Comparison of ENCODE assay signal across 32 cellular contexts in the genomic region with DNA sequence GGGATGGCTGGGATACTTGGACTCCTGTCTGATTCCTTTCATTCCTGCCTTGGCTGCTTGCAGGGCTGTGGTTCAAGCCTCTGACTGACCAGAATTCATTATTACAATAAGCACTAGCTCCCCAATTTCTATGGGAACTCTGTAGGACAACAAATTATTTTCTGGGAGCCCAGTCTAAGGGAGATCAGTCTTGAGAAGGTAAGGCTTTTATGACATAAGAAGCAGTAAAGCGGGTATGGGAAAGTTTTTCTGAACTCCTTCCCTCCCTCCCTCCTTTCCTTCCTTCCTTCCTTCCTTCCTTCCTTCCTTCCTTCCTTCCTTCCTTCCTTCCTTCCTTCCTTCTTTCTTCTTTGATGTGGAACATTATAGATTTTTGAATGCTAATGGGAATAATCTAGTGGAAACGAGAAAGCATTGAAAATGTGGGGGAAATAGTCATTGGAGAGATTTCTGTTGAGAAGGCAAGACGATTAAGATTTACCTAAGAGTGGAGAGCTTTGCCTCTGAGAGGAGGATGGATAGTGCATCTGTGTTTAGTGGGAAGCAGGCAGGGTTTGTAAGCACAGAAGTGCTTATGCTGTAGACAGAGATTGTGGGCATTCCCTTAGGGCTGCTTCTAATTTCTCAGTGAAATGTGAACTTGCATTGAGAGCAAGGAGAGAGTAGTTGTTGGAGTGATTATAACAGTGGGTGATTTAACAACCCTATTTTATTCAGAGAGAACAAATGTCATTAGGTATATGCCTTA.
"Had no signal": no experiment of that assay in that cellular context is flagged by ENCODE, and none has a peak within 500 bp of the region (broad histone marks: within the 10 kb centered on the region; RNA-seq: fewer than 3 reads in every experiment).

No MANE protein-coding gene starts in this region.

- H3K4me1 Mint-ChIP-seq: activated CD4-positive, alpha-beta T cell treated with anti-CD3 and anti-CD28 coated beads for 36 hours; activated CD4-positive, alpha-beta T cell treated with anti-CD3 and anti-CD28 coated beads, Interleukin-2, amount 10 ng/mL, durations not matched to agents 24 days and 14 days; activated CD8-positive, alpha-beta memory T cell treated with anti-CD3 and anti-CD28 coated beads, Interleukin-2, amount 10 ng/mL, durations not matched to agents 7 days and 5 days; activated naive CD4-positive, alpha-beta T cell treated with anti-CD3 and anti-CD28 coated beads, Interleukin-2, amount 10 ng/mL, durations not matched to agents 7 days and 5 days; activated naive CD8-positive, alpha-beta T cell treated with anti-CD3 and anti-CD28 coated beads, Interleukin-2, amount 10 ng/mL, durations not matched to agents 7 days and 5 days; central memory CD8-positive, alpha-beta T cell; T-cell had no signal

- H3K9me3 Mint-ChIP-seq: activated CD4-positive, alpha-beta memory T cell treated with anti-CD3 and anti-CD28 coated beads for 36 hours; activated CD4-positive, alpha-beta T cell treated with anti-CD3 and anti-CD28 coated beads, Interleukin-2, amount 10 ng/mL, durations not matched to agents 24 days and 14 days; activated naive CD4-positive, alpha-beta T cell treated with anti-CD3 and anti-CD28 coated beads, Interleukin-2, amount 10 ng/mL, durations not matched to agents 7 days and 5 days; activated naive CD4-positive, alpha-beta T cell treated with anti-CD3 and anti-CD28 coated beads, Interleukin-2, amount 50 U/mL, for 72 hours; activated naive CD8-positive, alpha-beta T cell treated with anti-CD3 and anti-CD28 coated beads, Interleukin-2, amount 10 ng/mL, durations not matched to agents 7 days and 5 days; activated T-helper 1 cell treated with anti-CD3 and anti-CD28 coated beads, Interleukin-12 subunit alpha, Interleukin-12 subunit beta, Interleukin-2, Interleukin-4 antibody, amounts not matched to agents 30 ng/mL and 10 ng/mL and 1 ng/mL, durations not matched to agents 14 hours and 24 hours and 36 hours; activated T-helper 2 cell treated with anti-CD3 and anti-CD28 coated beads, Interferon-gamma antibody, Interleukin-2, Interleukin-4, amounts not matched to agents 10 μg/mL and 5 μg/mL and 100 μg/mL, durations not matched to agents 14 hours and 24 hours and 36 hours; brain; central memory CD8-positive, alpha-beta T cell; dendritic cell treated with granulocyte-macrophage colony-stimulating factor and Interleukin-4, amounts not matched to agents 40 ng/mL and 50 ng/mL, for 4 days; endodermal cell; T-cell; T-helper 1 cell treated with Interleukin-12 subunit alpha and Interleukin-12 subunit beta and Interleukin-4 antibody, amounts not matched to agents 30 μg/mL and 1 μg/mL, for 36 hours had no signal

- H3K27me3 ChIP-seq: ascending aorta, breast epithelium, cardiac muscle cell, dorsolateral prefrontal cortex had no signal

- H3K9me3 ChIP-seq: ascending aorta, breast epithelium had no signal

- H3K36me3 ChIP-seq: ascending aorta, breast epithelium, cardiac muscle cell had no signal

- H3K27ac ChIP-seq: ascending aorta, breast epithelium, cardiac muscle cell, coronary artery, dorsolateral prefrontal cortex had no signal

- H3K4me3 ChIP-seq: ascending aorta, breast epithelium, cardiac muscle cell, coronary artery, dorsolateral prefrontal cortex had no signal

- H3K4me3 Mint-ChIP-seq: activated CD4-positive, alpha-beta memory T cell treated with anti-CD3 and anti-CD28 coated beads for 36 hours; activated CD4-positive, alpha-beta T cell treated with anti-CD3 and anti-CD28 coated beads for 36 hours; activated CD4-positive, alpha-beta T cell treated with anti-CD3 and anti-CD28 coated beads, Interleukin-2, amount 10 ng/mL, durations not matched to agents 24 days and 14 days; activated CD8-positive, alpha-beta memory T cell treated with anti-CD3 and anti-CD28 coated beads, Interleukin-2, amount 10 ng/mL, durations not matched to agents 7 days and 5 days; activated CD8-positive, alpha-beta T cell treated with anti-CD3 and anti-CD28 coated beads, Interleukin-2, amount 10 ng/mL, durations not matched to agents 7 days and 5 days; activated naive CD4-positive, alpha-beta T cell treated with anti-CD3 and anti-CD28 coated beads, Interleukin-2, amount 10 ng/mL, durations not matched to agents 7 days and 5 days; activated naive CD8-positive, alpha-beta T cell treated with anti-CD3 and anti-CD28 coated beads, Interleukin-2, amount 10 ng/mL, durations not matched to agents 7 days and 5 days; activated T-helper 1 cell treated with anti-CD3 and anti-CD28 coated beads, Interleukin-12 subunit alpha, Interleukin-12 subunit beta, Interleukin-2, Interleukin-4 antibody, amounts not matched to agents 30 ng/mL and 10 ng/mL and 1 ng/mL, durations not matched to agents 14 hours and 24 hours and 36 hours; brain; central memory CD8-positive, alpha-beta T cell; dendritic cell treated with granulocyte-macrophage colony-stimulating factor and Interleukin-4, amounts not matched to agents 40 ng/mL and 50 ng/mL, for 4 days; endodermal cell; T-cell; T-helper 1 cell treated with Interleukin-12 subunit alpha and Interleukin-12 subunit beta and Interleukin-4 antibody, amounts not matched to agents 30 μg/mL and 1 μg/mL, for 36 hours had no signal

- H3K4me1 ChIP-seq: ascending aorta, breast epithelium had no signal

- DNase-seq: activated CD4-positive, alpha-beta memory T cell treated with anti-CD3 and anti-CD28 coated beads for 36 hours; activated CD4-positive, alpha-beta T cell treated with anti-CD3 and anti-CD28 coated beads for 36 hours; activated CD4-positive, alpha-beta T cell treated with anti-CD3 and anti-CD28 coated beads, Interleukin-2, amount 10 ng/mL, durations not matched to agents 24 days and 14 days; activated CD4-positive, CD25-positive, alpha-beta regulatory T cell; activated CD4-positive, CD25-positive, alpha-beta regulatory T cell treated with anti-CD3 and anti-CD28 coated beads, Interleukin-2, amount 50 U/mL, for 72 hours; activated CD8-positive, alpha-beta memory T cell treated with anti-CD3 and anti-CD28 coated beads, Interleukin-2, amount 10 ng/mL, durations not matched to agents 7 days and 5 days; activated CD8-positive, alpha-beta memory T cell treated with anti-CD3 and anti-CD28 coated beads, Interleukin-2, amount 50 U/mL, for 4 hours; activated CD8-positive, alpha-beta T cell treated with anti-CD3 and anti-CD28 coated beads, Interleukin-2, amount 10 ng/mL, durations not matched to agents 7 days and 5 days; activated effector memory CD4-positive, alpha-beta T cell treated with anti-CD3 and anti-CD28 coated beads, Interleukin-2, amount 50 U/mL, for 16 hours; activated naive CD4-positive, alpha-beta T cell; activated naive CD4-positive, alpha-beta T cell treated with anti-CD3 and anti-CD28 coated beads, Interleukin-2, amount 10 ng/mL, durations not matched to agents 7 days and 5 days; activated naive CD8-positive, alpha-beta T cell treated with anti-CD3 and anti-CD28 coated beads, Interleukin-2, amount 10 ng/mL, durations not matched to agents 7 days and 5 days; activated T-cell treated with anti-CD3 and anti-CD28 coated beads, Interleukin-2, amount 50 U/mL, for 1 hour; activated T-cell treated with anti-CD3 and anti-CD28 coated beads, Interleukin-2, amount 50 U/mL, for 48 hours; dorsolateral prefrontal cortex; effector memory CD4-positive, alpha-beta T cell; endodermal cell; foreskin fibroblast; T-cell; T-helper 9 cell had no signal

- H3K27ac Mint-ChIP-seq: activated CD4-positive, alpha-beta memory T cell treated with anti-CD3 and anti-CD28 coated beads for 36 hours; activated CD4-positive, alpha-beta T cell treated with anti-CD3 and anti-CD28 coated beads for 36 hours; activated CD4-positive, alpha-beta T cell treated with anti-CD3 and anti-CD28 coated beads, Interleukin-2, amount 10 ng/mL, durations not matched to agents 24 days and 14 days; activated CD8-positive, alpha-beta memory T cell treated with anti-CD3 and anti-CD28 coated beads, Interleukin-2, amount 10 ng/mL, durations not matched to agents 7 days and 5 days; activated CD8-positive, alpha-beta T cell treated with anti-CD3 and anti-CD28 coated beads, Interleukin-2, amount 10 ng/mL, durations not matched to agents 7 days and 5 days; activated naive CD4-positive, alpha-beta T cell treated with anti-CD3 and anti-CD28 coated beads, Interleukin-2, amount 10 ng/mL, durations not matched to agents 7 days and 5 days; activated naive CD4-positive, alpha-beta T cell treated with anti-CD3 and anti-CD28 coated beads, Interleukin-2, amount 50 U/mL, for 72 hours; activated naive CD8-positive, alpha-beta T cell treated with anti-CD3 and anti-CD28 coated beads, Interleukin-2, amount 10 ng/mL, durations not matched to agents 7 days and 5 days; activated T-helper 1 cell treated with anti-CD3 and anti-CD28 coated beads, Interleukin-12 subunit alpha, Interleukin-12 subunit beta, Interleukin-2, Interleukin-4 antibody, amounts not matched to agents 30 ng/mL and 10 ng/mL and 1 ng/mL, durations not matched to agents 14 hours and 24 hours and 36 hours; activated T-helper 2 cell treated with anti-CD3 and anti-CD28 coated beads, Interferon-gamma antibody, Interleukin-2, Interleukin-4, amounts not matched to agents 10 μg/mL and 5 μg/mL and 100 μg/mL, durations not matched to agents 14 hours and 24 hours and 36 hours; brain; dendritic cell treated with granulocyte-macrophage colony-stimulating factor and Interleukin-4, amounts not matched to agents 40 ng/mL and 50 ng/mL, for 4 days; endodermal cell; T-cell; T-helper 1 cell treated with Interleukin-12 subunit alpha and Interleukin-12 subunit beta and Interleukin-4 antibody, amounts not matched to agents 30 μg/mL and 1 μg/mL, for 36 hours had no signal

- H3K27me3 Mint-ChIP-seq: activated CD4-positive, alpha-beta memory T cell treated with anti-CD3 and anti-CD28 coated beads for 36 hours; activated CD4-positive, alpha-beta T cell treated with anti-CD3 and anti-CD28 coated beads for 36 hours; activated CD4-positive, alpha-beta T cell treated with anti-CD3 and anti-CD28 coated beads, Interleukin-2, amount 10 ng/mL, durations not matched to agents 24 days and 14 days; activated CD8-positive, alpha-beta memory T cell treated with anti-CD3 and anti-CD28 coated beads, Interleukin-2, amount 10 ng/mL, durations not matched to agents 7 days and 5 days; activated naive CD4-positive, alpha-beta T cell treated with anti-CD3 and anti-CD28 coated beads, Interleukin-2, amount 10 ng/mL, durations not matched to agents 7 days and 5 days; activated naive CD8-positive, alpha-beta T cell treated with anti-CD3 and anti-CD28 coated beads, Interleukin-2, amount 10 ng/mL, durations not matched to agents 7 days and 5 days; brain; central memory CD8-positive, alpha-beta T cell; dendritic cell treated with granulocyte-macrophage colony-stimulating factor and Interleukin-4, amounts not matched to agents 40 ng/mL and 50 ng/mL, for 4 days; T-cell had no signal

- ATAC-seq: activated CD4-positive, alpha-beta T cell treated with anti-CD3 and anti-CD28 coated beads for 36 hours; activated CD8-positive, alpha-beta memory T cell treated with anti-CD3 and anti-CD28 coated beads, Interleukin-2, amount 10 ng/mL, durations not matched to agents 7 days and 5 days; activated CD8-positive, alpha-beta T cell treated with anti-CD3 and anti-CD28 coated beads, Interleukin-2, amount 10 ng/mL, durations not matched to agents 7 days and 5 days; activated naive CD4-positive, alpha-beta T cell treated with anti-CD3 and anti-CD28 coated beads, Interleukin-2, amount 50 U/mL, for 72 hours; esophagus mucosa; T-cell had no signal
